Comparison of ENCODE assay signal across 28 cellular contexts in genomic region chr13:35914662-35915061, GRCh38.
"Had no signal": no experiment of that assay in that cellular context is flagged by ENCODE, and none has a peak within 500 bp of the region (broad histone marks: within the 10 kb centered on the region; RNA-seq: fewer than 3 reads in every experiment).

No MANE protein-coding gene starts in this region.

- H3K4me1 Mint-ChIP-seq: activated B cell treated with CpG ODN at 0.5 μM for 24 hours; activated CD8-positive, alpha-beta memory T cell treated with anti-CD3 and anti-CD28 coated beads, Interleukin-2, amount 10 ng/mL, durations not matched to agents 7 days and 5 days; activated naive CD8-positive, alpha-beta T cell treated with anti-CD3 and anti-CD28 coated beads for 36 hours; stimulated activated effector memory CD8-positive, alpha-beta T cell treated with anti-CD3 and anti-CD28 coated beads, Interleukin-12 subunit alpha, Interleukin-12 subunit beta, amount 100 ng/mL, for 72 hours; stimulated activated naive CD8-positive, alpha-beta T cell treated with anti-CD3 and anti-CD28 coated beads, Interleukin-15, amount 100 ng/mL, for 72 hours had no signal

- DNase-seq: activated B cell treated with CpG ODN at 0.5 μM for 24 hours; activated CD4-positive, alpha-beta T cell treated with anti-CD3 and anti-CD28 coated beads, Interleukin-2, amount 50 U/mL, for 1 hour; activated CD8-positive, alpha-beta memory T cell treated with anti-CD3 and anti-CD28 coated beads, Interleukin-2, amount 10 ng/mL, durations not matched to agents 7 days and 5 days; activated CD8-positive, alpha-beta T cell treated with anti-CD3 and anti-CD28 coated beads, Interleukin-2, amount 10 ng/mL, durations not matched to agents 7 days and 5 days; activated effector memory CD4-positive, alpha-beta T cell treated with anti-CD3 and anti-CD28 coated beads, Interleukin-2, amount 50 U/mL, for 16 hours; activated naive CD4-positive, alpha-beta T cell treated with anti-CD3 and anti-CD28 coated beads for 36 hours; activated naive CD8-positive, alpha-beta T cell treated with anti-CD3 and anti-CD28 coated beads for 36 hours; adrenal gland; aorta; body of pancreas; dermis blood vessel endothelial cell; effector CD4-positive, alpha-beta T cell; gastrocnemius medialis; glutamatergic neuron; left lung; lower lobe of right lung; mesendoderm; small intestine; stimulated activated CD4-positive, alpha-beta T cell treated with anti-CD3 and anti-CD28 coated beads, Interleukin-4, amount 100 ng/mL, for 24 hours; stimulated activated naive CD8-positive, alpha-beta T cell treated with anti-CD3 and anti-CD28 coated beads, Interleukin-15, amount 100 ng/mL, for 72 hours; T-helper 2 cell; thyroid gland; upper lobe of left lung had no signal

- H3K9me3 Mint-ChIP-seq: activated naive CD8-positive, alpha-beta T cell treated with anti-CD3 and anti-CD28 coated beads for 36 hours had no signal

- H3K9me3 ChIP-seq: adrenal gland, body of pancreas, esophagus muscularis mucosa, gastrocnemius medialis, left lung, lower lobe of right lung, thyroid gland, upper lobe of left lung, vagina had no signal

- H3K27me3 ChIP-seq: adrenal gland, body of pancreas, esophagus muscularis mucosa, gastrocnemius medialis, left lung, thyroid gland, upper lobe of left lung, vagina had no signal

- H3K27ac ChIP-seq: adrenal gland, body of pancreas, esophagus muscularis mucosa, gastrocnemius medialis, left lung, lower lobe of right lung, thyroid gland, upper lobe of left lung had no signal

- ATAC-seq: activated CD8-positive, alpha-beta memory T cell treated with anti-CD3 and anti-CD28 coated beads, Interleukin-2, amount 10 ng/mL, durations not matched to agents 7 days and 5 days; activated CD8-positive, alpha-beta T cell treated with anti-CD3 and anti-CD28 coated beads, Interleukin-2, amount 10 ng/mL, durations not matched to agents 7 days and 5 days; body of pancreas; gastrocnemius medialis; left lung; lower lobe of right lung; natural killer cell treated with Interleukin-12 subunit alpha and Interleukin-12 subunit beta and Interleukin-15 and Interleukin-18, amount 100 ng/mL, for 72 hours; sciatic nerve; stimulated activated effector memory CD8-positive, alpha-beta T cell treated with anti-CD3 and anti-CD28 coated beads, Interleukin-12 subunit alpha, Interleukin-12 subunit beta, amount 100 ng/mL, for 72 hours; stimulated activated naive CD8-positive, alpha-beta T cell treated with anti-CD3 and anti-CD28 coated beads, Interleukin-15, amount 100 ng/mL, for 72 hours had no signal

- H3K4me3 Mint-ChIP-seq: activated B cell treated with CpG ODN at 0.5 μM for 24 hours; activated CD8-positive, alpha-beta memory T cell treated with anti-CD3 and anti-CD28 coated beads, Interleukin-2, amount 10 ng/mL, durations not matched to agents 7 days and 5 days; activated CD8-positive, alpha-beta T cell treated with anti-CD3 and anti-CD28 coated beads, Interleukin-2, amount 10 ng/mL, durations not matched to agents 7 days and 5 days; activated naive CD4-positive, alpha-beta T cell treated with anti-CD3 and anti-CD28 coated beads for 36 hours; activated naive CD8-positive, alpha-beta T cell treated with anti-CD3 and anti-CD28 coated beads for 36 hours; natural killer cell treated with Interleukin-12 subunit alpha and Interleukin-12 subunit beta and Interleukin-15 and Interleukin-18, amount 100 ng/mL, for 72 hours; stimulated activated effector memory CD8-positive, alpha-beta T cell treated with anti-CD3 and anti-CD28 coated beads, Interleukin-12 subunit alpha, Interleukin-12 subunit beta, amount 100 ng/mL, for 72 hours; stimulated activated naive CD8-positive, alpha-beta T cell treated with anti-CD3 and anti-CD28 coated beads, Interleukin-15, amount 100 ng/mL, for 72 hours had no signal

- H3K36me3 Mint-ChIP-seq: activated CD8-positive, alpha-beta memory T cell treated with anti-CD3 and anti-CD28 coated beads, Interleukin-2, amount 10 ng/mL, durations not matched to agents 7 days and 5 days; activated naive CD8-positive, alpha-beta T cell treated with anti-CD3 and anti-CD28 coated beads for 36 hours; natural killer cell treated with Interleukin-12 subunit alpha and Interleukin-12 subunit beta and Interleukin-15 and Interleukin-18, amount 100 ng/mL, for 72 hours; stimulated activated effector memory CD8-positive, alpha-beta T cell treated with anti-CD3 and anti-CD28 coated beads, Interleukin-12 subunit alpha, Interleukin-12 subunit beta, amount 100 ng/mL, for 72 hours had no signal

- H3K27ac Mint-ChIP-seq: activated B cell treated with CpG ODN at 0.5 μM for 24 hours; activated CD8-positive, alpha-beta memory T cell treated with anti-CD3 and anti-CD28 coated beads, Interleukin-2, amount 10 ng/mL, durations not matched to agents 7 days and 5 days; activated CD8-positive, alpha-beta T cell treated with anti-CD3 and anti-CD28 coated beads, Interleukin-2, amount 10 ng/mL, durations not matched to agents 7 days and 5 days; activated naive CD4-positive, alpha-beta T cell treated with anti-CD3 and anti-CD28 coated beads for 36 hours; activated naive CD8-positive, alpha-beta T cell treated with anti-CD3 and anti-CD28 coated beads for 36 hours; natural killer cell treated with Interleukin-12 subunit alpha and Interleukin-12 subunit beta and Interleukin-15 and Interleukin-18, amount 100 ng/mL, for 72 hours; stimulated activated effector memory CD8-positive, alpha-beta T cell treated with anti-CD3 and anti-CD28 coated beads, Interleukin-12 subunit alpha, Interleukin-12 subunit beta, amount 100 ng/mL, for 72 hours; stimulated activated naive CD8-positive, alpha-beta T cell treated with anti-CD3 and anti-CD28 coated beads, Interleukin-15, amount 100 ng/mL, for 72 hours had no signal

- H3K4me1 ChIP-seq: adrenal gland, body of pancreas, gastrocnemius medialis, left lung, lower lobe of right lung, upper lobe of left lung had no signal

- H3K27me3 Mint-ChIP-seq: activated B cell treated with CpG ODN at 0.5 μM for 24 hours; activated CD8-positive, alpha-beta memory T cell treated with anti-CD3 and anti-CD28 coated beads, Interleukin-2, amount 10 ng/mL, durations not matched to agents 7 days and 5 days; natural killer cell treated with Interleukin-12 subunit alpha and Interleukin-12 subunit beta and Interleukin-15 and Interleukin-18, amount 100 ng/mL, for 72 hours; stimulated activated naive CD8-positive, alpha-beta T cell treated with anti-CD3 and anti-CD28 coated beads, Interleukin-15, amount 100 ng/mL, for 72 hours had no signal

- H3K36me3 ChIP-seq: adrenal gland, esophagus muscularis mucosa, gastrocnemius medialis, left lung, lower lobe of right lung, thyroid gland, upper lobe of left lung, vagina had no signal

- H3K4me3 ChIP-seq: adrenal gland, body of pancreas, esophagus muscularis mucosa, gastrocnemius medialis, left lung, lower lobe of right lung, thyroid gland, upper lobe of left lung, vagina had no signal
